Comparison of ENCODE assay signal across 17 cellular contexts in the genomic region with DNA sequence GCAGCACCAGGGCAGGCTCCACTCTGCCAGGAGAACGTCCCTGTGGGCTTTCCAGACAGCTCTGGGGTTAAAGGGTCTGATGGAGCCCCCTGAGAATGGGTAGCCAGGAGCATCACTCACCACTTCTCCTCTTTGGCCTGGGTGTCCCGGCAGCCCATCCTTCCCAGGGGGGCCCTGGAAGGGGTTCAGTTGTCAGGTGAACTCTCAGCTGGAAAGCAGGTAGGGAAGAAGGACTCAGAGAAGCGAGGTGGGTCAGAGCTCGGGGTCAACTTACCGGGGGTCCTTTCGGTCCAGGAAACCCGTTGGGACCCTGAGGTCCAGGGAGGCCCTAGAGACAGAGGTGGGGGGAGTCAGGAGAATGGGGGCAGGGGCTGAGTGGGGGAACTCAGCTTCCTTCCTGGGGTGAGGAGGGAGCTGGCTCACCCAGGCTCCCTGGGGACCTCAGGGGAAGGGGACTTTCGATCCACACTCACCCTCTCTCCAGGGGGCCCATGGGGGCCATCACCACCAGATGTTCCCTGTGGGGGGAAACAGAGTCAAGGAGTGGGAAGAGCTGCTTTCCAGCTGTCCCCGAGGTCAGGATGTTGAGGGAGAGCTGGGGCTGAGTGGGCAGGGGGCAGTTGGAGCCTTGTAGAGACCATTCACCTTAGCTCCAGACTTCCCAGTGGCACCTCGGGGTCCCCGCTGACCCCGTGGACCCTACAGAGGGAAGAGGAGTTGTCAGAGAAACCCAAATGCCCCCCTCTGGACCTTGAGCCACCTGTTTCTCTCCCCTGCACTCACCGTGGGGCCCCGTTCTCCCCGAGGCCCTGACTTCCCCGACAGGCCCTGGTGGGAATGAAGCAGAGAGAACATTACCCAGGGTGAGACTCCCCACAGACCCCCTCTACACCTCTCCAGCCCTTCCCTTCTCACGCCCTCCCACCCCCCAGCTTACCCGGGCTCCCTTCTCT.
"Had no signal": no experiment of that assay in that cellular context is flagged by ENCODE, and none has a peak within 500 bp of the region (broad histone marks: within the 10 kb centered on the region; RNA-seq: fewer than 3 reads in every experiment).

No MANE protein-coding gene starts in this region.

- H3K4me3 ChIP-seq: esophagus muscularis mucosa, gastrocnemius medialis, left ventricle myocardium inferior, lower lobe of right lung, ovary, right lobe of liver, testis, tibial nerve had no signal

- H3K36me3 ChIP-seq: esophagus muscularis mucosa, gastrocnemius medialis, left ventricle myocardium inferior, lower lobe of right lung, neutrophil, ovary, right lobe of liver, tibial nerve had no signal

- ATAC-seq: gastrocnemius medialis; left cardiac atrium; stimulated activated naive B cell treated with anti-CD40 and anti-IgM and Interleukin-4, amounts not matched to agents 10 μg/mL and 1 μg/mL and 100 μg/mL, for 72 hours; stimulated activated naive CD8-positive, alpha-beta T cell treated with anti-CD3 and anti-CD28 coated beads, Interleukin-15, amount 100 ng/mL, for 72 hours had no signal

- H3K9me3 ChIP-seq: esophagus muscularis mucosa, gastrocnemius medialis, left ventricle myocardium inferior, lower lobe of right lung, neutrophil, ovary, right lobe of liver, testis, tibial nerve had no signal

- H3K27ac ChIP-seq: epithelial cell of prostate, esophagus muscularis mucosa, gastrocnemius medialis, left ventricle myocardium inferior, lower lobe of right lung, neutrophil, ovary, right lobe of liver, testis, tibial nerve had no signal

- H3K4me1 ChIP-seq: esophagus muscularis mucosa, gastrocnemius medialis, left ventricle myocardium inferior, lower lobe of right lung, right lobe of liver, testis, tibial nerve had no signal

- H3K27me3 ChIP-seq: esophagus muscularis mucosa, gastrocnemius medialis, ovary, right lobe of liver, testis, tibial nerve had no signal

- DNase-seq: effector memory CD4-positive, alpha-beta T cell; gastrocnemius medialis; immature natural killer cell; left cardiac atrium; left ventricle myocardium inferior; lower lobe of right lung; ovary; stimulated activated CD4-positive, alpha-beta T cell treated with anti-CD3 and anti-CD28 coated beads, Interleukin-2, amount 100 ng/mL, for 24 hours; stimulated activated CD4-positive, alpha-beta T cell treated with anti-CD3 and anti-CD28 coated beads, Interleukin-4, amount 100 ng/mL, for 4 hours; stimulated activated naive B cell treated with anti-CD40 and anti-IgM and Interleukin-4, amounts not matched to agents 10 μg/mL and 1 μg/mL and 100 μg/mL, for 72 hours; stimulated activated naive CD8-positive, alpha-beta T cell treated with anti-CD3 and anti-CD28 coated beads, Interleukin-15, amount 100 ng/mL, for 72 hours; testis had no signal
